Comparison of ENCODE assay signal across 30 cellular contexts in the genomic region with DNA sequence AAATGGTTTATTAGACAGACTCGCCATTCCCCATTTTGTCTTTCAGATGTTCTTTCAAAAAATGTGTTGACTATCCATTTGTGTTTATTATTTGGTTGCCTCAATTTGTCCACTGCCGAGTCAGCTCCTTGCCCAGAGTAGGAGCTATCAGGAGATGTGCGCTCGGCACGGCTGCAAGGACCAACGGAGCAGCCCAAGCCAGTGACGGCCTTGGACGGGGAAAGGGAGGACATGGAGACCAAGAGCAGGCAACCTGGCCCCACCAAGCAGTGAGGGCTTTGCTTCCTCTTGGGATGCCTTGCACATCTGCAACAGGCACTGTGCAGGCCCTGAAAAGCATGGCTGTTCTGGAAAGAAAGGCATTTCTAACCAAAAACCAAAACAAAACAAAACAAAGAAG.
"Had no signal": no experiment of that assay in that cellular context is flagged by ENCODE, and none has a peak within 500 bp of the region (broad histone marks: within the 10 kb centered on the region; RNA-seq: fewer than 3 reads in every experiment).

No MANE protein-coding gene starts in this region.

- H3K4me1 ChIP-seq: adrenal gland, body of pancreas, breast epithelium had no signal

- H3K36me3 ChIP-seq: adrenal gland, ascending aorta, brain microvascular endothelial cell, breast epithelium, cardiac muscle cell had no signal

- ATAC-seq: activated naive CD4-positive, alpha-beta T cell treated with anti-CD3 and anti-CD28 coated beads, Interleukin-2, amount 50 U/mL, for 72 hours; activated naive CD8-positive, alpha-beta T cell treated with anti-CD3 and anti-CD28 coated beads, Interleukin-2, amount 50 U/mL, for 24 hours; activated T-cell treated with anti-CD3 and anti-CD28 coated beads, Interleukin-2, amount 50 U/mL, for 4 hours; activated T-cell treated with anti-CD3 and anti-CD28 coated beads, Interleukin-2, amount 50 U/mL, for 72 hours; activated T-helper 17 cell treated with anti-CD3 and anti-CD28 coated beads, Interleukin-2, amount 50 U/mL, for 72 hours; body of pancreas had no signal

- H3K27ac ChIP-seq: adrenal gland, ascending aorta, body of pancreas, brain microvascular endothelial cell, breast epithelium, cardiac muscle cell had no signal

- H3K27me3 ChIP-seq: adrenal gland, ascending aorta, body of pancreas, brain microvascular endothelial cell, breast epithelium, cardiac muscle cell had no signal

- DNase-seq: activated effector memory CD4-positive, alpha-beta T cell treated with anti-CD3 and anti-CD28 coated beads, Interleukin-2, amount 50 U/mL, for 16 hours; activated effector memory CD4-positive, alpha-beta T cell treated with Interleukin-2 at 50 U/mL for 16 hours; activated gamma-delta T cell; activated gamma-delta T cell treated with Interleukin-2 at 50 U/mL for 16 hours; activated naive CD4-positive, alpha-beta T cell; activated naive CD4-positive, alpha-beta T cell treated with anti-CD3 and anti-CD28 coated beads for 36 hours; activated naive CD4-positive, alpha-beta T cell treated with anti-CD3 and anti-CD28 coated beads, Interleukin-2, amount 10 ng/mL, durations not matched to agents 7 days and 5 days; activated naive CD4-positive, alpha-beta T cell treated with anti-CD3 and anti-CD28 coated beads, Interleukin-2, amount 50 U/mL, for 16 hours; activated naive CD4-positive, alpha-beta T cell treated with Interleukin-2 at 50 U/mL for 16 hours; activated naive CD8-positive, alpha-beta T cell treated with anti-CD3 and anti-CD28 coated beads for 36 hours; activated naive CD8-positive, alpha-beta T cell treated with anti-CD3 and anti-CD28 coated beads, Interleukin-2, amount 10 ng/mL, durations not matched to agents 7 days and 5 days; activated naive CD8-positive, alpha-beta T cell treated with anti-CD3 and anti-CD28 coated beads, Interleukin-2, amount 50 U/mL, for 24 hours; activated T-cell treated with anti-CD3 and anti-CD28 coated beads, Interleukin-2, amount 50 U/mL, for 24 hours; activated T-cell treated with anti-CD3 and anti-CD28 coated beads, Interleukin-2, amount 50 U/mL, for 4 hours; activated T-cell treated with anti-CD3 and anti-CD28 coated beads, Interleukin-2, amount 50 U/mL, for 48 hours; activated T-cell treated with anti-CD3 and anti-CD28 coated beads, Interleukin-2, amount 50 U/mL, for 72 hours; adrenal gland; amniotic stem cell; amygdala; aorta; body of pancreas; brain microvascular endothelial cell; caudate nucleus; central memory CD4-positive, alpha-beta T cell; cerebellar nuclear complex had no signal

- H3K4me3 ChIP-seq: adrenal gland, ascending aorta, body of pancreas, breast epithelium, cardiac muscle cell had no signal

- H3K9me3 ChIP-seq: adrenal gland, ascending aorta, body of pancreas, breast epithelium had no signal
